Comparison of ENCODE assay signal across 19 cellular contexts in genomic region chr20:47062226-47062880, GRCh38.
DNase-seq lines count a peak whose midpoint lies in the region; ATAC-seq and TF ChIP-seq lines count a peak whose summit lies in the region.
"Had no signal": no experiment of that assay in that cellular context is flagged by ENCODE, and none has a peak within 500 bp of the region (broad histone marks: within the 10 kb centered on the region; RNA-seq: fewer than 3 reads in every experiment).

No MANE protein-coding gene starts in this region.

- no peaks in the 10 kb centered on the region for H3K9me3 ChIP-seq in skeletal muscle satellite cell (replicated peaks; ENCODE audit: low read length)

- H3K4me3 Mint-ChIP-seq in nephron: peak overlapping the region in 1 of 3 experiments; percentile 6
- H3K4me3 Mint-ChIP-seq in activated T-helper 17 cell treated with anti-CD3 and anti-CD28 coated beads, Interleukin-2, amount 50 U/mL, for 72 hours: no peak overlapping the region
- H3K4me3 Mint-ChIP-seq: CD4-positive, alpha-beta T cell; IgD-negative memory B cell had no signal

- peak overlapping the region; percentile 32 to 74 (median 43) for H3K27ac Mint-ChIP-seq in nephron
- no peak overlapping the region for H3K27ac Mint-ChIP-seq in activated T-helper 17 cell treated with anti-CD3 and anti-CD28 coated beads, Interleukin-2, amount 50 U/mL, for 72 hours
- H3K27ac Mint-ChIP-seq: CD4-positive, alpha-beta T cell; IgD-negative memory B cell had no signal

- peaks cover 41% of the 10 kb centered on the region for H3K4me1 Mint-ChIP-seq in nephron
- H3K4me1 Mint-ChIP-seq in activated T-helper 17 cell treated with anti-CD3 and anti-CD28 coated beads, Interleukin-2, amount 50 U/mL, for 72 hours: no peaks in the 10 kb centered on the region
- H3K4me1 Mint-ChIP-seq: IgD-negative memory B cell had no signal

- ATAC-seq in HG03432 (IDR thresholded peaks at IDR 0.05; ENCODE audit: unreplicated experiment): no peak
- no peak for ATAC-seq in activated T-helper 17 cell treated with anti-CD3 and anti-CD28 coated beads, Interleukin-2, amount 50 U/mL, for 72 hours (replicated peaks)
- ATAC-seq: GM12878 had no signal

- peaks cover 24% of the 10 kb centered on the region for H3K36me3 Mint-ChIP-seq in nephron (ENCODE audit: low read depth)
- H3K36me3 Mint-ChIP-seq in activated T-helper 17 cell treated with anti-CD3 and anti-CD28 coated beads, Interleukin-2, amount 50 U/mL, for 72 hours (ENCODE audit: low read depth): no peaks in the 10 kb centered on the region

- H3K4me3 ChIP-seq in foreskin fibroblast (ENCODE audit: low read depth in 1 of 2, low read length in 2 of 2) (no peak overlapping the region), skeletal muscle satellite cell (ENCODE audit: low read length) (no peak overlapping the region)
- H3K4me3 ChIP-seq: BLaER1, GM12878, Peyer's patch had no signal

- intact Hi-C loops in cardiac septum (cut with DNase I): no loop called here

- peaks cover 27% of the 10 kb centered on the region for H3K9me3 Mint-ChIP-seq in nephron
- H3K9me3 Mint-ChIP-seq in activated T-helper 17 cell treated with anti-CD3 and anti-CD28 coated beads, Interleukin-2, amount 50 U/mL, for 72 hours: peaks cover 11% of the 10 kb centered on the region

- H3K27me3 Mint-ChIP-seq in nephron (ENCODE audit: low read depth): peaks cover 4% of the 10 kb centered on the region
- H3K27me3 Mint-ChIP-seq in activated T-helper 17 cell treated with anti-CD3 and anti-CD28 coated beads, Interleukin-2, amount 50 U/mL, for 72 hours: peaks cover 13% of the 10 kb centered on the region

- peak overlapping the region; percentile 13 for H3K9ac ChIP-seq in skeletal muscle satellite cell (ENCODE audit: low read depth, low read length)
- H3K9ac ChIP-seq: BLaER1 had no signal

- H3K27me3 ChIP-seq in skeletal muscle satellite cell (ENCODE audit: control insufficient read depth, insufficient read depth, low read length): no peaks in the 10 kb centered on the region
- H3K27me3 ChIP-seq: BLaER1, Peyer's patch had no signal

- TF ChIP-seq CTCF in foreskin fibroblast (IDR thresholded peaks at IDR 0.05; ENCODE audit: low read depth, low read length) (no peak), nephron (IDR thresholded peaks at IDR 0.05; ENCODE audit: unreplicated experiment in 3 of 3) (no peak)

- DNase-seq in LHCN-M2 (ENCODE audit: low read depth): peak; percentile 78
- DNase-seq in foreskin fibroblast: peak; percentile 7 to 30
- DNase-seq in cardiac septum (ENCODE audit: low spot score): no peak
- DNase-seq in activated CD4-positive, alpha-beta T cell treated with anti-CD3 and anti-CD28 coated beads, Interleukin-2, amount 50 U/mL, for 4 hours: no peak
- DNase-seq: ACHN; CD4-positive, alpha-beta T cell; COR-L47; DND-41; NCI-H1694; NCI-H2081; NCI-H526; Peyer's patch had no signal

- H3K36me3 ChIP-seq in skeletal muscle satellite cell (ENCODE audit: insufficient read depth, low read length): no peaks in the 10 kb centered on the region
- H3K36me3 ChIP-seq: BLaER1, Peyer's patch had no signal

- peak overlapping the region; percentile 50 for H3K4me2 ChIP-seq in skeletal muscle satellite cell (ENCODE audit: low read length)
- H3K4me2 ChIP-seq: BLaER1 had no signal

- peaks cover 21% of the 10 kb centered on the region for H3K4me1 ChIP-seq in skeletal muscle satellite cell (ENCODE audit: control insufficient read depth, insufficient read depth, low read length)
- H3K4me1 ChIP-seq: BLaER1, Peyer's patch had no signal

Comparison
In these comparisons a context has a peak if more than half of its experiments do, and no peak if none do; other contexts are left out.
1. DNase-seq: peak in LHCN-M2 (single experiment) and foreskin fibroblast (2 of 2); none in cardiac septum (single experiment) and activated CD4-positive, alpha-beta T cell treated with anti-CD3 and anti-CD28 coated beads, Interleukin-2, amount 50 U/mL, for 4 hours (0 of 2).